In genomic region chr1:207807395-207808321, GRCh38 we compare ENCODE assay signal across 9 cellular contexts. TPM values are rescaled to one million over a fixed set of nuclear protein-coding genes. Genes with fewer than 3 reads are reported as not detected.
DNase-seq lines count a peak whose midpoint lies in the region; ATAC-seq and TF ChIP-seq lines count a peak whose summit lies in the region.
"Had no signal": no experiment of that assay in that cellular context is flagged by ENCODE, and none has a peak within 500 bp of the region (broad histone marks: within the 10 kb centered on the region; RNA-seq: fewer than 3 reads in every experiment).

No MANE protein-coding gene starts in this region.

- TF ChIP-seq EP300 in upper lobe of left lung (IDR thresholded peaks at IDR 0.05), result no peak

- no peaks in the 10 kb centered on the region for H3K27me3 Mint-ChIP-seq in activated T-cell treated with anti-CD3 and anti-CD28 coated beads, Interleukin-2, amount 50 U/mL, for 72 hours (ENCODE audit: low read depth)
- no peaks in the 10 kb centered on the region for H3K27me3 Mint-ChIP-seq in activated T-cell treated with anti-CD3 and anti-CD28 coated beads, Interleukin-2, amount 50 U/mL, for 4 hours (ENCODE audit: low read depth)

- no peaks in the 10 kb centered on the region for H3K9me3 Mint-ChIP-seq in activated T-cell treated with anti-CD3 and anti-CD28 coated beads, Interleukin-2, amount 50 U/mL, for 72 hours
- H3K9me3 Mint-ChIP-seq in activated T-cell treated with anti-CD3 and anti-CD28 coated beads, Interleukin-2, amount 50 U/mL, for 4 hours, result no peaks in the 10 kb centered on the region

- intact Hi-C loops in adrenal gland (cut with DNase I), result no loop called here

- ATAC-seq in activated T-cell treated with anti-CD3 and anti-CD28 coated beads, Interleukin-2, amount 50 U/mL, for 72 hours (replicated peaks in 1 of 2), result no peak
- no peak for ATAC-seq in activated T-cell treated with anti-CD3 and anti-CD28 coated beads, Interleukin-2, amount 50 U/mL, for 4 hours
- ATAC-seq in left lobe of liver, result peak; percentile 40
- peak; percentile 35 to 51 for ATAC-seq in upper lobe of left lung (ENCODE audit: low FRiP score in 2 of 2)
- ATAC-seq in GM21447 (IDR thresholded peaks at IDR 0.05; ENCODE audit: unreplicated experiment), result no peak

- peak overlapping the region; percentile 81 for H3K27ac Mint-ChIP-seq in activated T-cell treated with anti-CD3 and anti-CD28 coated beads, Interleukin-2, amount 50 U/mL, for 72 hours

- H3K4me3 ChIP-seq in adrenal gland (no peak overlapping the region), upper lobe of left lung (no peak overlapping the region)

- H3K36me3 Mint-ChIP-seq in activated T-cell treated with anti-CD3 and anti-CD28 coated beads, Interleukin-2, amount 50 U/mL, for 72 hours (ENCODE audit: insufficient read depth in 2 of 2), result peaks cover 3 to 9% of the 10 kb centered on the region in 2 donors
- peaks cover 30% of the 10 kb centered on the region for H3K36me3 Mint-ChIP-seq in activated T-cell treated with anti-CD3 and anti-CD28 coated beads, Interleukin-2, amount 50 U/mL, for 4 hours (ENCODE audit: insufficient read depth)

- no peak for DNase-seq in activated T-cell treated with anti-CD3 and anti-CD28 coated beads, Interleukin-2, amount 50 U/mL, for 72 hours
- no peak for DNase-seq in activated T-cell treated with anti-CD3 and anti-CD28 coated beads, Interleukin-2, amount 50 U/mL, for 4 hours
- DNase-seq in adrenal gland (peak in 3 of 7 donors; percentile 33 to 80 (median 49)), left lobe of liver (ENCODE audit: low spot score) (peak; percentile 69), upper lobe of left lung (peak; percentile 62 to 71), DMS79 treated with DMSO at 0.1 percent for 48 hours (lab: John Stamatoyannopoulos, UW) (no peak)
- no peak for DNase-seq in effector CD8-positive, alpha-beta T cell (lab: John Stamatoyannopoulos, UW)
- DNase-seq: Caco-2 had no signal

- TF ChIP-seq CTCF in adrenal gland (IDR thresholded peaks at IDR 0.05) (no peak), upper lobe of left lung (IDR thresholded peaks at IDR 0.05) (no peak)

- TF ChIP-seq POLR2A in adrenal gland (IDR thresholded peaks at IDR 0.05), result no peak
- TF ChIP-seq POLR2A in upper lobe of left lung (IDR thresholded peaks at IDR 0.05), result peak in 1 of 4 donors; percentile 17

- peaks cover 35% of the 10 kb centered on the region for H3K4me1 Mint-ChIP-seq in activated T-cell treated with anti-CD3 and anti-CD28 coated beads, Interleukin-2, amount 50 U/mL, for 72 hours (ENCODE audit: low read depth)
- H3K4me1 Mint-ChIP-seq in activated T-cell treated with anti-CD3 and anti-CD28 coated beads, Interleukin-2, amount 50 U/mL, for 4 hours (ENCODE audit: low read depth), result peaks cover 55% of the 10 kb centered on the region

- H3K27ac ChIP-seq in adrenal gland (peak overlapping the region in 4 of 5 donors; percentile 23 to 89 (median 77)), upper lobe of left lung (peak overlapping the region; percentile 60 to 90 (median 84))

- WGBS in adrenal gland, 4 donors, result 61 to 82% (median 67%) methylated on average over 14 of the region's 14 CpGs
- WGBS in upper lobe of left lung, 2 donors, result 31 to 49% methylated on average over 14 of the region's 14 CpGs

- H3K9me3 ChIP-seq in adrenal gland (replicated peaks in 1 of 3) (no peaks in the 10 kb centered on the region), upper lobe of left lung (no peaks in the 10 kb centered on the region)
- H3K9me3 ChIP-seq: Caco-2 had no signal

- H3K27me3 ChIP-seq in adrenal gland, result no peaks in the 10 kb centered on the region
- H3K27me3 ChIP-seq in upper lobe of left lung, result no peaks in the 10 kb centered on the region

- H3K4me1 ChIP-seq in adrenal gland (replicated peaks in 1 of 2) (peaks cover 32 to 81% of the 10 kb centered on the region in 2 donors), upper lobe of left lung (peaks cover 92 to 100% (median 98%) of the 10 kb centered on the region in 4 donors)
- H3K4me1 ChIP-seq: Caco-2 had no signal

- H3K36me3 ChIP-seq in adrenal gland (replicated peaks in 1 of 2), result peaks cover 0 to 100% of the 10 kb centered on the region in 2 donors
- H3K36me3 ChIP-seq in upper lobe of left lung, result peaks cover 38 to 99% (median 79%) of the 10 kb centered on the region in 4 donors

- H3K4me3 Mint-ChIP-seq in activated T-cell treated with anti-CD3 and anti-CD28 coated beads, Interleukin-2, amount 50 U/mL, for 72 hours, result no peak overlapping the region
- H3K4me3 Mint-ChIP-seq in activated T-cell treated with anti-CD3 and anti-CD28 coated beads, Interleukin-2, amount 50 U/mL, for 4 hours, result no peak overlapping the region

RNA-seq across cellular contexts. Expression of gene CD46, which starts 55.8 kb away (rescaled TPM):
- total RNA-seq in activated T-cell treated with anti-CD3 and anti-CD28 coated beads, Interleukin-2, amount 50 U/mL, for 72 hours, result 100 to 1,000 TPM; 108 to 120 TPM
- total RNA-seq in activated T-cell treated with anti-CD3 and anti-CD28 coated beads, Interleukin-2, amount 50 U/mL, for 4 hours, result 10 to 100 TPM; 58.0 to 69.8 (median 63.5) TPM
- total RNA-seq in adrenal gland (100 to 1,000 TPM; 325 to 618 (median 520) TPM), left lobe of liver (96.2 TPM), upper lobe of left lung (100 to 1,000 TPM; 105 to 358 (median 248) TPM)
- polyA plus RNA-seq in adrenal gland, result 100 to 1,000 TPM in 2 of 3 donors, 10 to 100 TPM in 1; 94.9 to 407 (median 187) TPM

Comparison
In these comparisons a context has a peak if more than half of its experiments do, and no peak if none do; other contexts are left out.
1. ATAC-seq: peak in left lobe of liver (single experiment) and upper lobe of left lung (2 of 2); none in activated T-cell treated with anti-CD3 and anti-CD28 coated beads, Interleukin-2, amount 50 U/mL, for 72 hours (0 of 2), activated T-cell treated with anti-CD3 and anti-CD28 coated beads, Interleukin-2, amount 50 U/mL, for 4 hours (0 of 2) and GM21447 (single experiment).
2. DNase-seq: peak in left lobe of liver (single experiment) and upper lobe of left lung (2 of 2); none in activated T-cell treated with anti-CD3 and anti-CD28 coated beads, Interleukin-2, amount 50 U/mL, for 72 hours (0 of 2), activated T-cell treated with anti-CD3 and anti-CD28 coated beads, Interleukin-2, amount 50 U/mL, for 4 hours (single experiment), effector CD8-positive, alpha-beta T cell (single experiment) and DMS79 treated with DMSO at 0.1 percent for 48 hours (single experiment).